ENCODE assay signal across 10 cellular contexts in the genomic region with DNA sequence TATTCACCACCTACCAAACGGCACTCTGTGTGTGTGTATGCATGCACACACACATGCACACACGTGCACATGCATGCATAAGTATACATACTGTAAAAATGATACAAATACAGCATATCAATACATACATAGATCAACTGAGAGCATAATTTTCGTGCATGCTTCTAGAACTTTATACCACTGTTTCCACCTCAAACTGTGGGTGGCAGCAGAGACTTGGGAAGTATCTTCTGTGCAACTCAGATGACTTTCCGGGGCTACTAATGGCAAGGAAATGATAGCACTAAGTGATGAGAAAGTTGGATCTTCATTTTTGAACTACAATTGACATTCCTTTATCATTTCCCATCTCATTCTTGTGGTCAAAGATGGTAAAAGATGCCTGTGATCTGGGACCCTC.
DNase-seq lines count a peak whose midpoint lies in the region; ATAC-seq and TF ChIP-seq lines count a peak whose summit lies in the region.
"Had no signal": no experiment of that assay in that cellular context is flagged by ENCODE, and none has a peak within 500 bp of the region (broad histone marks: within the 10 kb centered on the region; RNA-seq: fewer than 3 reads in every experiment).

No MANE protein-coding gene starts in this region.

- no peak overlapping the region for H3K4me3 ChIP-seq in Jurkat, Clone E6-1 (ENCODE audit: low read length)
- H3K4me3 ChIP-seq in lower leg skin (ENCODE audit: low read depth, poor library complexity, severe bottlenecking) = no peak overlapping the region
- H3K4me3 ChIP-seq: vagina had no signal

- WGBS in lower leg skin, 2 donors = 51 to 56% methylated on average over 4 of the region's 4 CpGs

- peak overlapping the region; percentile 24 for H3K27ac ChIP-seq in caudate nucleus (ENCODE audit: low read depth, low read length)
- H3K27ac ChIP-seq: vagina had no signal

- no peak for TF ChIP-seq POLR2A in lower leg skin (IDR thresholded peaks at IDR 0.05)

- no peak for TF ChIP-seq CTCF in lower leg skin (IDR thresholded peaks at IDR 0.05)

- DNase-seq in GM03348 (ENCODE audit: low spot score) = peak; percentile 8
- DNase-seq in Jurkat, Clone E6-1 (ENCODE audit: low read depth, low spot score) = peak; percentile 25
- peak in 22 of 61 donors; percentile 2 to 59 (median 22) for DNase-seq in caudate nucleus (lab: John Stamatoyannopoulos, UW)
- peak; percentile 12 for DNase-seq in myocyte (ENCODE audit: low read depth)
- DNase-seq in lower leg skin (ENCODE audit: low spot score in 2 of 2) = no peak
- no peak for DNase-seq in NCI-H1436 treated with DMSO at 0.1 percent for 48 hours (lab: John Stamatoyannopoulos, UW)
- DNase-seq: activated CD4-positive, alpha-beta T cell treated with anti-CD3 and anti-CD28 coated beads for 1 hour had no signal

- intact Hi-C loops in lower leg skin (cut with DNase I; ENCODE audit: low total_unique reads) = no loop called here

- ATAC-seq in HG03135 (IDR thresholded peaks at IDR 0.05; ENCODE audit: unreplicated experiment) (no peak), HG02884 (IDR thresholded peaks at IDR 0.05; ENCODE audit: unreplicated experiment) (no peak)

Comparison
In these comparisons a context has a peak if more than half of its experiments do, and no peak if none do; other contexts are left out.
1. DNase-seq: peak in GM03348 (single experiment), Jurkat, Clone E6-1 (single experiment) and myocyte (single experiment); none in lower leg skin (0 of 2) and NCI-H1436 treated with DMSO at 0.1 percent for 48 hours (single experiment).